15 cellular contexts compared by ENCODE assay signal in the genomic region with DNA sequence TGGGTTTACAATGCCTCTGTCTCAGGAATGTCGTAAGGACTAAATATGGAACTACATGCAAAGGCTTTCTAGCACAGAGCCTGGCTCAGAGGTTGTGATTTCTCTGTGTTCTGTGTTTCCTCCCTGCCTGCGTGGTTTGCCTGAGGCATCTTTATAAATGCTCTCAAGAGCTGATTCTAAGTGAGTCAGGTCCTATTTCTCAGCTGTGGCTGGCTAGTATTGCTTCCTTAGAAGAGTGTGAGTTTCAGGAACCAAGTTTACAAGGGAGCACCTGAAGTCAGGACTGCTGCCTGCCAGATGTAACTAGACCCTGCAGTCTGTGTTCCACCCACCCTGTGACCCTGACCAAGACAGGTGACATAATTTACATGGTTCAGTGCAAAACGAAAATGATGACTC. TPM values are rescaled to one million over a fixed set of nuclear protein-coding genes. Genes with fewer than 3 reads are reported as not detected.
DNase-seq lines count a peak whose midpoint lies in the region; ATAC-seq and TF ChIP-seq lines count a peak whose summit lies in the region.
"Had no signal": no experiment of that assay in that cellular context is flagged by ENCODE, and none has a peak within 500 bp of the region (broad histone marks: within the 10 kb centered on the region; RNA-seq: fewer than 3 reads in every experiment).

No MANE protein-coding gene starts in this region.

- peak; percentile 1 for DNase-seq in ELR (ENCODE audit: low read depth)
- DNase-seq in activated T-helper 1 cell treated with anti-CD3 and anti-CD28 coated beads, Interleukin-12 subunit alpha, Interleukin-12 subunit beta, Interleukin-2, Interleukin-4 antibody, amounts not matched to agents 30 ng/mL and 10 ng/mL and 1 ng/mL, durations not matched to agents 14 hours and 24 hours and 36 hours (ENCODE audit: low spot score), result no peak
- DNase-seq in T1000 (lab: John Stamatoyannopoulos, UW), result no peak
- DNase-seq in NCI-H1930 (lab: John Stamatoyannopoulos, UW), result no peak
- DNase-seq: Calu3, cerebellar nuclear complex, NCI-H2107 had no signal

- peaks cover 39% of the 10 kb centered on the region for H3K4me1 Mint-ChIP-seq in activated T-helper 1 cell treated with anti-CD3 and anti-CD28 coated beads, Interleukin-12 subunit alpha, Interleukin-12 subunit beta, Interleukin-2, Interleukin-4 antibody, amounts not matched to agents 30 ng/mL and 10 ng/mL and 1 ng/mL, durations not matched to agents 14 hours and 24 hours and 36 hours (ENCODE audit: low read depth)

- no peaks in the 10 kb centered on the region for H3K36me3 ChIP-seq in KOPT-K1 (ENCODE audit: insufficient read depth, low read length)
- no peaks in the 10 kb centered on the region for H3K36me3 ChIP-seq in neutrophil

- H3K36me3 Mint-ChIP-seq in activated T-helper 1 cell treated with anti-CD3 and anti-CD28 coated beads, Interleukin-12 subunit alpha, Interleukin-12 subunit beta, Interleukin-2, Interleukin-4 antibody, amounts not matched to agents 30 ng/mL and 10 ng/mL and 1 ng/mL, durations not matched to agents 14 hours and 24 hours and 36 hours (ENCODE audit: low read depth), result peaks cover 2% of the 10 kb centered on the region
- H3K36me3 Mint-ChIP-seq: naive thymus-derived CD8-positive, alpha-beta T cell; WTC11 had no signal

- peaks cover 26% of the 10 kb centered on the region for H3K27me3 Mint-ChIP-seq in activated T-helper 1 cell treated with anti-CD3 and anti-CD28 coated beads, Interleukin-12 subunit alpha, Interleukin-12 subunit beta, Interleukin-2, Interleukin-4 antibody, amounts not matched to agents 30 ng/mL and 10 ng/mL and 1 ng/mL, durations not matched to agents 14 hours and 24 hours and 36 hours (ENCODE audit: insufficient read depth)

- no peaks in the 10 kb centered on the region for H3K9me3 ChIP-seq in KOPT-K1 (ENCODE audit: insufficient read depth, low read length, poor library complexity, severe bottlenecking)
- no peaks in the 10 kb centered on the region for H3K9me3 ChIP-seq in neutrophil

- intact Hi-C loops in activated T-helper 1 cell treated with anti-CD3 and anti-CD28 coated beads, Interleukin-12 subunit alpha, Interleukin-12 subunit beta, Interleukin-2, Interleukin-4 antibody, amounts not matched to agents 30 ng/mL and 10 ng/mL and 1 ng/mL, durations not matched to agents 14 hours and 24 hours and 36 hours (cut with micrococcal nuclease), result loop anchor here (1.0 to 2.0 kb wide), 2 partner anchors 9 to 18 kb away; no protein-coding TSS in a partner anchor

- no peak overlapping the region for H3K4me3 ChIP-seq in neutrophil (ENCODE audit: low read depth in 1 of 2, low read length in 1 of 2)

- peak overlapping the region; percentile 8 for H3K27ac Mint-ChIP-seq in activated T-helper 1 cell treated with anti-CD3 and anti-CD28 coated beads, Interleukin-12 subunit alpha, Interleukin-12 subunit beta, Interleukin-2, Interleukin-4 antibody, amounts not matched to agents 30 ng/mL and 10 ng/mL and 1 ng/mL, durations not matched to agents 14 hours and 24 hours and 36 hours
- H3K27ac Mint-ChIP-seq: WTC11 had no signal

- H3K9me3 Mint-ChIP-seq in activated T-helper 1 cell treated with anti-CD3 and anti-CD28 coated beads, Interleukin-12 subunit alpha, Interleukin-12 subunit beta, Interleukin-2, Interleukin-4 antibody, amounts not matched to agents 30 ng/mL and 10 ng/mL and 1 ng/mL, durations not matched to agents 14 hours and 24 hours and 36 hours, result no peaks in the 10 kb centered on the region
- H3K9me3 Mint-ChIP-seq: naive thymus-derived CD8-positive, alpha-beta T cell; WTC11 had no signal

- H3K27me3 ChIP-seq in neutrophil, result no peaks in the 10 kb centered on the region

- H3K4me3 Mint-ChIP-seq in activated T-helper 1 cell treated with anti-CD3 and anti-CD28 coated beads, Interleukin-12 subunit alpha, Interleukin-12 subunit beta, Interleukin-2, Interleukin-4 antibody, amounts not matched to agents 30 ng/mL and 10 ng/mL and 1 ng/mL, durations not matched to agents 14 hours and 24 hours and 36 hours, result peak overlapping the region; percentile 20
- H3K4me3 Mint-ChIP-seq: naive thymus-derived CD8-positive, alpha-beta T cell; WTC11 had no signal

- ATAC-seq in GM18909 (IDR thresholded peaks at IDR 0.05; ENCODE audit: poor library complexity, unreplicated experiment), result no peak
- ATAC-seq: naive thymus-derived CD8-positive, alpha-beta T cell; WTC11 had no signal

- TF ChIP-seq CTCF in neutrophil (IDR thresholded peaks at IDR 0.05), result no peak

- H3K27ac ChIP-seq in KOPT-K1 (ENCODE audit: low read depth, low read length, poor library complexity, severe bottlenecking) (peak overlapping the region; percentile 99), neutrophil (peak overlapping the region; percentile 23)

- peaks cover 18 to 42% of the 10 kb centered on the region in 2 experiments for H3K4me1 ChIP-seq in neutrophil (ENCODE audit: control insufficient read depth in 1 of 2, insufficient read depth in 1 of 2, low read depth in 1 of 2, low read length in 1 of 2)

RNA-seq across cellular contexts. Expression of a gene that starts 8.0 kb away (rescaled TPM):
- total RNA-seq in activated T-helper 1 cell treated with anti-CD3 and anti-CD28 coated beads, Interleukin-12 subunit alpha, Interleukin-12 subunit beta, Interleukin-2, Interleukin-4 antibody, amounts not matched to agents 30 ng/mL and 10 ng/mL and 1 ng/mL, durations not matched to agents 14 hours and 24 hours and 36 hours, result 264 and 266 TPM in 2 replicates
- total RNA-seq: Calu3; HT1080; kidney epithelial cell; naive thymus-derived CD8-positive, alpha-beta T cell; skeletal muscle tissue; WTC11 had no signal

RNA-seq across cellular contexts. Expression of a gene that starts 14.7 kb away (rescaled TPM):
- not detected in 2 replicates for total RNA-seq in activated T-helper 1 cell treated with anti-CD3 and anti-CD28 coated beads, Interleukin-12 subunit alpha, Interleukin-12 subunit beta, Interleukin-2, Interleukin-4 antibody, amounts not matched to agents 30 ng/mL and 10 ng/mL and 1 ng/mL, durations not matched to agents 14 hours and 24 hours and 36 hours
- total RNA-seq: Calu3; HT1080; kidney epithelial cell; naive thymus-derived CD8-positive, alpha-beta T cell; WTC11 had no signal

RNA-seq across cellular contexts. Expression of a gene that starts 51.8 kb away (rescaled TPM):
- not detected in 2 replicates for total RNA-seq in activated T-helper 1 cell treated with anti-CD3 and anti-CD28 coated beads, Interleukin-12 subunit alpha, Interleukin-12 subunit beta, Interleukin-2, Interleukin-4 antibody, amounts not matched to agents 30 ng/mL and 10 ng/mL and 1 ng/mL, durations not matched to agents 14 hours and 24 hours and 36 hours
- total RNA-seq: Calu3; HT1080; kidney epithelial cell; naive thymus-derived CD8-positive, alpha-beta T cell; WTC11 had no signal
